15 cellular contexts compared by ENCODE assay signal in the genomic region with DNA sequence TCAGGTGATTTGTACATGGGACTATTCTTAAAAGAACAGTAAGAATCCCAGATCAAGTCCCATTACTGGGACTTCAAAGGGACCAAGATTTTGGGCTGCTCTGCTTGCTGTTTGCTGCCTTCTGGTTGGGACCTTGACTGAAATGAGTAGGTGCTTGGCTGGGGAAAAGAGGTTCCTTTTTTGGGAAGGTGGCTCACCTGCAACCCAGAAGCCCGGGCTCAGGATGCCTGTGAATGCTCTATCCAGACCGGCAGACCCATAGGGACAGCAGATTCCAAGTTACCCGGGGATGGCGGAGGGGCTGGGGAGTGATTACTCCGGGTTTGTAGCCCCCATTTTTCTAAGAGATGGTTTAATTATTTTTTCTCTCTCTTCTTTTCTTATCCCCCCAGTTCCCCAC.
DNase-seq lines count a peak whose midpoint lies in the region; ATAC-seq and TF ChIP-seq lines count a peak whose summit lies in the region.
"Had no signal": no experiment of that assay in that cellular context is flagged by ENCODE, and none has a peak within 500 bp of the region (broad histone marks: within the 10 kb centered on the region; RNA-seq: fewer than 3 reads in every experiment).

No MANE protein-coding gene starts in this region.

- no peak overlapping the region for H3K4me3 ChIP-seq in vagina

- TF ChIP-seq POLR2A in vagina (IDR thresholded peaks at IDR 0.05), result no peak

- no peak overlapping the region for H3K27ac ChIP-seq in vagina

- no peaks in the 10 kb centered on the region for H3K9me3 ChIP-seq in vagina

- H3K36me3 ChIP-seq in vagina, result no peaks in the 10 kb centered on the region

- H3K27me3 ChIP-seq in vagina, result no peaks in the 10 kb centered on the region

- DNase-seq in ecto neural progenitor cell (ENCODE audit: low spot score) (peak; percentile 17), mucosa of gallbladder (ENCODE audit: low spot score) (peak; percentile 1), vagina (ENCODE audit: extremely low spot score in 2 of 2) (peak; percentile 29 to 61), NOMO-1 treated with dmso at 0.1 percent for 144 hours (lab: John Stamatoyannopoulos, UW; ENCODE audit: unreplicated experiment) (no peak), NCI-H1105 (lab: John Stamatoyannopoulos, UW) (no peak)
- DNase-seq: C1 segment of cervical spinal cord; Calu3; CD4-positive, alpha-beta memory T cell; COR-L47; DMS53; DMS79 treated with DMSO at 0.1 percent for 48 hours; GF-D8; GOT3; HCEC 1CT had no signal

- no peaks in the 10 kb centered on the region for H3K4me1 ChIP-seq in vagina

- no peak for ATAC-seq in HG03520 (IDR thresholded peaks at IDR 0.05; ENCODE audit: unreplicated experiment)

- intact Hi-C loops in vagina (cut with DNase I), result no loop called here

- no peak for TF ChIP-seq CTCF in vagina (IDR thresholded peaks at IDR 0.05)

Comparison
In these comparisons a context has a peak if more than half of its experiments do, and no peak if none do; other contexts are left out.
1. DNase-seq: peak in ecto neural progenitor cell (single experiment), mucosa of gallbladder (single experiment) and vagina (2 of 2); none in NOMO-1 treated with dmso at 0.1 percent for 144 hours (single experiment) and NCI-H1105 (single experiment).